Comparison of ENCODE assay signal across 8 cellular contexts in the genomic region with DNA sequence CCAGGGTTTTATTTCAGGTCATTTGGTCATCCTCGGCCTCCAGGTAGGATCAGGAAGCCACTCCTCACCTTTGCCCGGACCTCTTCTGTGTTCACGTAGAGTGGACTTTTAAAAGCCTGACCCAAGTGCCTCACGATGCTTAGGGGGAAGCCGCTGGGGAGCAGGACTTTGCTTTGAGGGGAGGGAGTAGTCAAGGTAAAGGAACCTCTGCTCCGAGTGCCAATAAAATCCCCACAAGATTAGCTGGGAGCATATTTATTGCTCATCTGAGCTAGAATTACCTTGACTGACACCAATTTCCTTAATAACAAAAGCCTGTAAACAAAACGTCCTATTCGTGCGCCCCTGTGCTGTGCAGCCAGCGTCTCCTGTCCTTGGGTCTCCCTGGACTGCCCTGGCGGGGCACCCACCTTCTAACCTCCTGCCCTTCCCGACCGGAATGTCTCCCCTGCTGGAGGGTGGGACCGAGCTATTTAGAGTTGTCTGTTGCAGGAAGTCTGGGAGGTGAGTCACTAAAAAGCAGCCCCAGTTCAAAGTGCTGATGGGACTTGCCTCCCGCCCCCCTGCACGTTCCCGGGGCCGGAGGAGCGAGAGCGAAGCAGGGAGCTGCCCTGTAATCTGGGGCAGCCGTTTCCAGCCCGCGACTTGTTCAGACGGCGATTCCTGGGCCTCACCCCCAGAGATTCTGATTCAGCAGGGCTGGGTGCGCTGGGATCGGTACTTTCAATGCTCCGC.
DNase-seq lines count a peak whose midpoint lies in the region; ATAC-seq and TF ChIP-seq lines count a peak whose summit lies in the region.

No MANE protein-coding gene starts in this region.

- H3K27ac ChIP-seq in HUES6 (ENCODE audit: low read depth, low read length) = peak overlapping the region; percentile 77
- no peak overlapping the region for H3K27ac ChIP-seq in WERI-Rb-1

- H3K9me3 ChIP-seq in HUES6 (ENCODE audit: control insufficient read depth, insufficient read depth, low read depth, low read length) (no peaks in the 10 kb centered on the region), WERI-Rb-1 (ENCODE audit: severe bottlenecking) (no peaks in the 10 kb centered on the region)

- DNase-seq in AG10803 (ENCODE audit: low read depth) (peak; percentile 92), WERI-Rb-1 (peak; percentile 44), cardiac fibroblast (ENCODE audit: low read depth in 2 of 2) (peak; percentile 80 to 87), kidney glomerular epithelial cell (lab: John Stamatoyannopoulos, UW) (peak; percentile 45), NCI-H1105 treated with DMSO at 0.1 percent for 48 hours (lab: John Stamatoyannopoulos, UW) (no peak)
- DNase-seq in stimulated activated CD4-positive, alpha-beta T cell treated with anti-CD3 and anti-CD28 coated beads, Interleukin-12 subunit alpha, Interleukin-12 subunit beta, amount 100 ng/mL, for 48 hours (ENCODE audit: low read depth in 2 of 3, low spot score in 1 of 3) = peak; percentile 64 to 71 (median 70)

- peaks cover 29% of the 10 kb centered on the region for H3K4me1 ChIP-seq in HUES6 (ENCODE audit: control insufficient read depth, insufficient read depth, low read length)

- no peak for ATAC-seq in GM19023 (IDR thresholded peaks at IDR 0.05; ENCODE audit: unreplicated experiment)

- H3K4me3 ChIP-seq in AG10803 (ENCODE audit: low read length) = peak overlapping the region; percentile 88
- H3K4me3 ChIP-seq in HUES6 (ENCODE audit: low read depth, low read length) = peak overlapping the region; percentile 73
- peak overlapping the region; percentile 56 for H3K4me3 ChIP-seq in WERI-Rb-1 (ENCODE audit: low read depth, low read length)
- H3K4me3 ChIP-seq in cardiac fibroblast (replicated peaks in 1 of 2; ENCODE audit: low read depth in 2 of 2, low read length in 2 of 2) = peak overlapping the region; percentile 70 to 78

- H3K36me3 ChIP-seq in HUES6 (ENCODE audit: control insufficient read depth, insufficient read depth, low read length) (no peaks in the 10 kb centered on the region), WERI-Rb-1 (no peaks in the 10 kb centered on the region)

- H3K27me3 ChIP-seq in HUES6 (ENCODE audit: control insufficient read depth, insufficient read depth, low read length) (peaks cover 3% of the 10 kb centered on the region; the same call in 1 of the 2 replicates), WERI-Rb-1 (ENCODE audit: insufficient read depth, low read depth, severe bottlenecking) (peaks cover 84% of the 10 kb centered on the region)

- TF ChIP-seq CTCF in AG10803 (conservative IDR thresholded peaks at IDR 0.05; ENCODE audit: low read length) (0 out of 2 replicates have a peak, but pooled peaks have one; percentile 8), WERI-Rb-1 (IDR thresholded peaks at IDR 0.05; ENCODE audit: low read depth, low read length) (no peak), cardiac fibroblast (IDR thresholded peaks at IDR 0.05; ENCODE audit: low read depth, low read length) (no peak)

- H3K9ac ChIP-seq in HUES6 (ENCODE audit: low read length) = peak overlapping the region; percentile 74
